In the genomic region with DNA sequence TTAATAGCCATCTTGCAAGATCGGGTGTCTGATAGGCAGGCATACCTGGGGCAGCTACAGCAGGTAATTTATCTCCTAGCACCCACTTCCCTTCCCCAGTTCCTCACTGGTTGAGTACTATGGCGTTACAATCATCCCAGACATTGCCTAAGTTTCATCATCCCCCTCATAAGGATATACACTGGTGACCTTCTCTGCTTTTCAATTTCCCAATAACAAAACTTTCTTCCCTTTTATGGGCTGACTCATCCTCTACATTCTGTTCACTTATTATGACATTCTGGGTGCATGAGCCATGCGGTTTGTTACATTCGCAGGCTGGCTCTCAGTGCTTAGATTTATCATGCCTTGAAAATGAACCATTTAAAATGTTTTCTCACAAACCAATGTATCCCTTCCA, we compare ENCODE assay signal across 13 cellular contexts. TPM values are rescaled to one million over a fixed set of nuclear protein-coding genes. Genes with fewer than 3 reads are reported as not detected.
DNase-seq lines count a peak whose midpoint lies in the region; ATAC-seq, FAIRE-seq and TF ChIP-seq lines count a peak whose summit lies in the region.
"Had no signal": no experiment of that assay in that cellular context is flagged by ENCODE, and none has a peak within 500 bp of the region (broad histone marks: within the 10 kb centered on the region; RNA-seq: fewer than 3 reads in every experiment).

No MANE protein-coding gene starts in this region.

- TF ChIP-seq CTCF in HCT116 (IDR thresholded peaks at IDR 0.05 in 2 of 3, conservative IDR thresholded peaks at IDR 0.05 in 1 of 3; ENCODE audit: borderline replicate concordance in 1 of 3, insufficient read depth in 1 of 3, low read depth in 2 of 3, low read length in 2 of 3), result no peak
- TF ChIP-seq CTCF in PC-3 (conservative IDR thresholded peaks at IDR 0.05; ENCODE audit: low read depth, low read length), result no peak
- no peak for TF ChIP-seq CTCF in Calu3 (IDR thresholded peaks at IDR 0.05; ENCODE audit: unreplicated experiment)

- CTCF ChIA-PET in HCT116 (lab: Charles Lee) (no interaction called here), PC-3 (lab: Charles Lee) (no interaction called here), Calu3 (lab: Charles Lee) (no interaction called here)

- TF ChIP-seq POLR2A in HCT116 (IDR thresholded peaks at IDR 0.05; ENCODE audit: borderline replicate concordance, extremely low read depth, insufficient read depth, insufficient read length), result no peak

- RAD21 ChIA-PET in HCT116 (lab: Charles Lee; ENCODE audit: low non-redundant PET in 1 of 2, low total read pairs in 2 of 2, uncharacterized antibody in 2 of 2, unreplicated experiment in 2 of 2), result no interaction called here

- no peak overlapping the region for H3K27ac ChIP-seq in HCT116 (ENCODE audit: low read depth, low read length)
- H3K27ac ChIP-seq in PC-3 (ENCODE audit: low read length), result peak overlapping the region; percentile 67
- H3K27ac ChIP-seq: tibial artery had no signal

- no peaks in the 10 kb centered on the region for H3K9me3 ChIP-seq in HCT116 (ENCODE audit: control insufficient read depth in 1 of 2, insufficient read depth in 1 of 2, low read depth in 1 of 2, low read length in 2 of 2)
- no peaks in the 10 kb centered on the region for H3K9me3 ChIP-seq in PC-3 (ENCODE audit: low read length)

- ATAC-seq in HCT116, result no peak
- peak; percentile 75 for ATAC-seq in PC-3
- ATAC-seq in GM21447 (IDR thresholded peaks at IDR 0.05; ENCODE audit: unreplicated experiment), result no peak
- ATAC-seq: GM23338 had no signal

- H3K36me3 Mint-ChIP-seq in Calu3 (ENCODE audit: insufficient read depth, unreplicated experiment), result peaks cover 4% of the 10 kb centered on the region
- no peaks in the 10 kb centered on the region for H3K36me3 Mint-ChIP-seq in T-helper 2 cell treated with Interferon-gamma antibody and Interleukin-4, amounts not matched to agents 5 μg/mL and 100 μg/mL, for 36 hours (ENCODE audit: low read depth)

- intact Hi-C loops in HCT116 (cut with micrococcal nuclease) (no loop called here), PC-3 (cut with micrococcal nuclease) (no loop called here), Calu3 (cut with micrococcal nuclease; ENCODE audit: unreplicated experiment) (no loop called here)

- H3K79me2 ChIP-seq in HCT116 (ENCODE audit: insufficient read depth, low read length), result no peaks in the 10 kb centered on the region
- no peaks in the 10 kb centered on the region for H3K79me2 ChIP-seq in PC-3 (ENCODE audit: low read length)

- no peak overlapping the region for H2AFZ ChIP-seq in HCT116 (ENCODE audit: low read depth, low read length, poor library complexity, severe bottlenecking)
- no peak overlapping the region for H2AFZ ChIP-seq in PC-3 (ENCODE audit: low read length)
- H2AFZ ChIP-seq: GM23338 had no signal

- H3K4me1 ChIP-seq in HCT116 (ENCODE audit: control insufficient read depth in 1 of 2, insufficient read depth in 2 of 2, low read length in 2 of 2) (peaks cover 0 to 16% of the 10 kb centered on the region in 2 experiments; a peak in 2 of 4 replicates), PC-3 (ENCODE audit: insufficient read depth, low read length) (peaks cover 21% of the 10 kb centered on the region)
- H3K4me1 ChIP-seq: tibial artery had no signal

- POLR2A ChIA-PET in HCT116 (lab: Charles Lee) (no interaction called here), PC-3 (lab: Charles Lee; ENCODE audit: unreplicated experiment) (interaction anchor here (0.7 kb wide), 1 partner anchor 1944 kb away, joined by 3 read pairs; no protein-coding TSS in a partner anchor)

- H4K20me1 ChIP-seq in HCT116 (ENCODE audit: insufficient read depth) (no peaks in the 10 kb centered on the region), PC-3 (ENCODE audit: low read length) (no peaks in the 10 kb centered on the region)

- H3K9ac ChIP-seq in HCT116 (ENCODE audit: low read length), result no peak overlapping the region
- H3K9ac ChIP-seq in PC-3 (ENCODE audit: low read length), result no peak overlapping the region; the same call in 1 of the 2 replicates

- no peak for TF ChIP-seq RAD21 in HCT116 (IDR thresholded peaks at IDR 0.05; ENCODE audit: low read depth)

- H3K4me3 Mint-ChIP-seq in Calu3 (ENCODE audit: low read depth, unreplicated experiment), result no peak overlapping the region
- no peak overlapping the region for H3K4me3 Mint-ChIP-seq in T-helper 2 cell treated with Interferon-gamma antibody and Interleukin-4, amounts not matched to agents 5 μg/mL and 100 μg/mL, for 36 hours
- H3K4me3 Mint-ChIP-seq: GM23338 had no signal

- H3K27me3 Mint-ChIP-seq in Calu3 (ENCODE audit: unreplicated experiment), result peaks cover 62% of the 10 kb centered on the region
- no peaks in the 10 kb centered on the region for H3K27me3 Mint-ChIP-seq in T-helper 2 cell treated with Interferon-gamma antibody and Interleukin-4, amounts not matched to agents 5 μg/mL and 100 μg/mL, for 36 hours (ENCODE audit: low read depth)

- DNase-seq in HCT116 (ENCODE audit: low read depth, low spot score) (peak; percentile 19), PC-3 (peak; percentile 98), dedifferentiated amniotic fluid mesenchymal stem cell (ENCODE audit: extremely low spot score) (peak; percentile 52), urothelium cell line (ENCODE audit: low spot score) (peak; percentile 52), Calu3 (no peak)
- DNase-seq in T-helper 2 cell treated with Interferon-gamma antibody and Interleukin-4, amounts not matched to agents 5 μg/mL and 100 μg/mL, for 36 hours (ENCODE audit: low spot score), result no peak
- DNase-seq: activated effector memory CD4-positive, alpha-beta T cell treated with anti-CD3 and anti-CD28 coated beads, Interleukin-2, amount 50 U/mL, for 16 hours; midbrain; NCI-H1436 treated with DMSO at 0.1 percent for 48 hours; tibial artery had no signal

- H3K36me3 ChIP-seq in HCT116 (ENCODE audit: control insufficient read depth in 1 of 2, insufficient read depth in 2 of 2, low read length in 2 of 2) (no peaks in the 10 kb centered on the region), PC-3 (ENCODE audit: low read depth, low read length) (no peaks in the 10 kb centered on the region)
- H3K36me3 ChIP-seq: tibial artery had no signal

- peaks cover 7% of the 10 kb centered on the region for H3F3A ChIP-seq in PC-3 (ENCODE audit: low read length, unreplicated experiment)

- H3K4me3 ChIP-seq in HCT116 (replicated peaks in 1 of 2; ENCODE audit: low read depth in 1 of 2, low read length in 2 of 2) (no peak overlapping the region), PC-3 (ENCODE audit: low read length) (no peak overlapping the region)
- H3K4me3 ChIP-seq: GM23338, tibial artery had no signal

- H3K27me3 ChIP-seq in HCT116 (ENCODE audit: insufficient read depth, low read length) (no peaks in the 10 kb centered on the region), PC-3 (ENCODE audit: low read length) (no peaks in the 10 kb centered on the region)
- H3K27me3 ChIP-seq: tibial artery had no signal

- BruUV-seq in HCT116 (replicated peaks; lab: Mats Ljungman, UMichigan), result no TSS peak
- BruUV-seq in PC-3 (replicated peaks; lab: Mats Ljungman, UMichigan), result no TSS peak
- no TSS peak for BruUV-seq in Calu3 (replicated peaks; lab: Mats Ljungman, UMichigan)

- peak overlapping the region; percentile 27 for H3K4me2 ChIP-seq in HCT116 (ENCODE audit: low read length)
- peak overlapping the region; percentile 60 for H3K4me2 ChIP-seq in PC-3 (ENCODE audit: low read length)
- H3K4me2 ChIP-seq: GM23338 had no signal

- H3K27ac Mint-ChIP-seq in Calu3 (ENCODE audit: unreplicated experiment), result no peak overlapping the region
- H3K27ac Mint-ChIP-seq in T-helper 2 cell treated with Interferon-gamma antibody and Interleukin-4, amounts not matched to agents 5 μg/mL and 100 μg/mL, for 36 hours, result no peak overlapping the region
- H3K27ac Mint-ChIP-seq: GM23338 had no signal

- no peaks in the 10 kb centered on the region for H3K9me2 ChIP-seq in HCT116 (ENCODE audit: insufficient read depth)
- H3K9me2 ChIP-seq in PC-3 (replicated peaks; ENCODE audit: low read length), result no peaks in the 10 kb centered on the region

- FAIRE-seq in urothelium cell line (lab: Jason Lieb, UNC), result no peak

- no peaks in the 10 kb centered on the region for H3K4me1 Mint-ChIP-seq in Calu3 (ENCODE audit: low read depth, unreplicated experiment)
- H3K4me1 Mint-ChIP-seq in T-helper 2 cell treated with Interferon-gamma antibody and Interleukin-4, amounts not matched to agents 5 μg/mL and 100 μg/mL, for 36 hours (ENCODE audit: low read depth), result peaks cover 3% of the 10 kb centered on the region

- H3K9me3 Mint-ChIP-seq in Calu3 (ENCODE audit: low read depth, unreplicated experiment), result no peaks in the 10 kb centered on the region
- peaks cover 11% of the 10 kb centered on the region for H3K9me3 Mint-ChIP-seq in T-helper 2 cell treated with Interferon-gamma antibody and Interleukin-4, amounts not matched to agents 5 μg/mL and 100 μg/mL, for 36 hours

TF ChIP-seq in HCT116, 20 proteins besides CTCF, POLR2A, EP300 and RAD21:
- TF ChIP-seq SRF (IDR thresholded peaks at IDR 0.05; ENCODE audit: low read depth), result peak; percentile 67
- no peak for TF ChIP-seq CBX3 (IDR thresholded peaks at IDR 0.05; ENCODE audit: low read depth)
- TF ChIP-seq TCF7L2 (IDR thresholded peaks at IDR 0.05; ENCODE audit: borderline replicate concordance, extremely low read depth, insufficient read depth, insufficient read length), result no peak
- TF ChIP-seq, protein P1, sequence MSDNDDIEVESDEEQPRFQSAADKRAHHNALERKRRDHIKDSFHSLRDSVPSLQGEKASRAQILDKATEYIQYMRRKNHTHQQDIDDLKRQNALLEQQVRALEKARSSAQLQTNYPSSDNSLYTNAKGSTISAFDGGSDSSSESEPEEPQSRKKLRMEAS (IDR thresholded peaks at IDR 0.05), result peak; percentile 43; the same call in 1 of the 2 replicates
- peak; percentile 58; the same call in 1 of the 2 replicates for TF ChIP-seq CEBPB (IDR thresholded peaks at IDR 0.05; ENCODE audit: low read depth)
- no peak for TF ChIP-seq EZH2phosphoT487 (IDR thresholded peaks at IDR 0.05; ENCODE audit: borderline replicate concordance)
- TF ChIP-seq SP1 (IDR thresholded peaks at IDR 0.05; ENCODE audit: low read depth), result 0 out of 2 replicates have a peak, but pooled peaks have one; percentile 29
- peak; percentile 47; the same call in 1 of the 2 replicates for TF ChIP-seq FOSL1 (IDR thresholded peaks at IDR 0.05; ENCODE audit: low read depth)

RNA-seq across cellular contexts. Expression of a gene that starts 5.0 kb away (rescaled TPM):
- total RNA-seq in HCT116 (2021; ENCODE audit: unreplicated experiment), result 126 TPM
- polyA plus RNA-seq in HCT116 (2012), result 95.0 and 134 TPM in 2 replicates
- total RNA-seq in PC-3 (2014; rRNA removed), result 214 and 321 TPM in 2 replicates
- 76.1 and 79.6 TPM in 2 replicates for total RNA-seq in Calu3 (2022)

RNA-seq across cellular contexts. Expression of a gene that starts 22.8 kb away (rescaled TPM):
- not detected for total RNA-seq in HCT116 (2021; ENCODE audit: unreplicated experiment)
- polyA plus RNA-seq in HCT116 (2012), result not detected in 2 replicates
- total RNA-seq in PC-3 (2014; rRNA removed), result not detected in 2 replicates
- not detected in 2 replicates for total RNA-seq in Calu3 (2022)
- total RNA-seq: dermis microvascular lymphatic vessel endothelial cell had no signal

RNA-seq across cellular contexts. Expression of a gene that starts 23.1 kb away (rescaled TPM):
- total RNA-seq in HCT116 (2021; ENCODE audit: unreplicated experiment), result 12.8 TPM
- 5.8 and 6.5 TPM in 2 replicates for polyA plus RNA-seq in HCT116 (2012)
- 22.9 and 35.2 TPM in 2 replicates for total RNA-seq in PC-3 (2014; rRNA removed)
- 7.6 and 8.1 TPM in 2 replicates for total RNA-seq in Calu3 (2022)

RNA-seq across cellular contexts. Expression of a gene that starts 36.6 kb away (rescaled TPM):
- total RNA-seq in HCT116 (2021; ENCODE audit: unreplicated experiment) (55.6 TPM), PC-3 (2014; rRNA removed) (135 and 165 TPM in 2 replicates), Calu3 (2022) (57.4 and 58.0 TPM in 2 replicates)
- 55.7 and 59.8 TPM in 2 replicates for polyA plus RNA-seq in HCT116 (2012)

Comparison
In these comparisons a context has a peak if more than half of its experiments do, and no peak if none do; other contexts are left out.
1. DNase-seq: peak in HCT116 (single experiment), PC-3 (single experiment), dedifferentiated amniotic fluid mesenchymal stem cell (single experiment) and urothelium cell line (single experiment); none in Calu3 (single experiment) and T-helper 2 cell treated with Interferon-gamma antibody and Interleukin-4, amounts not matched to agents 5 μg/mL and 100 μg/mL, for 36 hours (single experiment).